8 cellular contexts compared by ENCODE assay signal in the genomic region with DNA sequence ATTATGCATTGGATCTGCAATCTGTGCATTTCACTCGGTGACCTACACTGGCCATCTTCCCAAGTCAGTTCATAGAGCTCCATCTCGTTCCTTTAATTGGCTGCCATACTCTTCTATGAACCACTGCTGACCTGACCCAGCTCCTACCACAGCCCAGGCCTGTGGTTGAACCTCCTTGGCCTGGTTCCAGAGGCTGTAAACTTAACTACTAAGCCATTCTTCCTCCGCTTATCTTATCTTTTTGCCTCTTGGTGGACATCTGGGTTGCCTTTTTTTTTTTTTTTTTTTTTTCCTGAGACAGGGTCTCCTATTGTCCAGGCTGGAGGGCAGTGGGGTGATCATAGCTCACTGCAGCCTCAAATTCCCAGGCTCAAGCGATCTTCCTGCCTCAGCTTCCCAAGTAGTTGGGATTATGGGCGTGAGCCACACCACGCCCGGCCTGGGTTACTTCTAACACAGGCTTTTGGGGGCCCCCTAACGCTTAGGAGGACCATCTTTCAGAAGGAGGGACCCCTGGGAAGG. TPM values are rescaled to one million over a fixed set of nuclear protein-coding genes. Genes with fewer than 3 reads are reported as not detected.
DNase-seq lines count a peak whose midpoint lies in the region; ATAC-seq and TF ChIP-seq lines count a peak whose summit lies in the region.

No MANE protein-coding gene starts in this region.

- H3K9ac ChIP-seq in H9 (ENCODE audit: extremely low read depth, insufficient read length, low read length), result no peak overlapping the region

- TF ChIP-seq EP300 in esophagus muscularis mucosa (IDR thresholded peaks at IDR 0.05), result no peak

- no CpG with 5 or more reads among the region's 8 CpGs for WGBS in H9 (ENCODE audit: extremely low coverage, insufficient read length, low lambda C conversion rate)
- 52% methylated on average over 8 of the region's 8 CpGs for WGBS in esophagus muscularis mucosa
- WGBS in prostate gland, result 51% methylated on average over 8 of the region's 8 CpGs

- intact Hi-C loops in esophagus muscularis mucosa (cut with DNase I) (loop anchor here (2.0 kb wide), 3 partner anchors 83 to 417 kb away; partner anchors contain the start of gene SYT17), prostate gland (cut with DNase I) (loop anchor here (2.0 to 10.0 kb wide), 4 partner anchors 49 to 417 kb away; partner anchors contain the start of gene SYT17)

- no peak overlapping the region for H4K8ac ChIP-seq in H9 (replicated peaks; ENCODE audit: insufficient read length, low read depth, low read length)

- no peaks in the 10 kb centered on the region for H3K23me2 ChIP-seq in H9 (ENCODE audit: insufficient read length, low read depth, low read length, poor library complexity, severe bottlenecking)

- no peak overlapping the region for H3K23ac ChIP-seq in H9 (ENCODE audit: insufficient read length, low read depth, low read length)

- H4K20me1 ChIP-seq in H9 (ENCODE audit: control insufficient read depth, insufficient read depth, insufficient read length), result no peaks in the 10 kb centered on the region

- peak overlapping the region; percentile 39 for H3K4me2 ChIP-seq in H9 (ENCODE audit: insufficient read depth, insufficient read length, low read length)

- no peak overlapping the region for H3K18ac ChIP-seq in H9 (ENCODE audit: insufficient read length, low read depth, low read length)

- H2BK5ac ChIP-seq in H9 (ENCODE audit: insufficient read length, low read length), result no peak overlapping the region

- H4K91ac ChIP-seq in H9 (ENCODE audit: insufficient read length, low read depth, low read length), result no peak overlapping the region

- H2AK5ac ChIP-seq in H9 (ENCODE audit: insufficient read length, low read length), result no peak overlapping the region

- H3K79me1 ChIP-seq in H9 (ENCODE audit: insufficient read depth, low read depth, low read length, poor library complexity, severe bottlenecking), result no peaks in the 10 kb centered on the region

- H3K36me3 Mint-ChIP-seq in H9 (ENCODE audit: insufficient read depth in 1 of 3, low read depth in 3 of 3), result peaks cover 13 to 15% (median 15%) of the 10 kb centered on the region in 3 experiments

- H4K5ac ChIP-seq in H9 (ENCODE audit: insufficient read length, low read depth, low read length), result no peak overlapping the region

- H3K36me3 ChIP-seq in esophagus muscularis mucosa (peaks cover 0 to 16% (median 15%) of the 10 kb centered on the region in 4 donors), prostate gland (no peaks in the 10 kb centered on the region)

- H3K27ac ChIP-seq in H9 (ENCODE audit: insufficient read length, low read depth, low read length), result no peak overlapping the region
- H3K27ac ChIP-seq in esophagus muscularis mucosa (replicated peaks in 1 of 4), result peak overlapping the region in 1 of 4 donors; percentile 64
- H3K27ac ChIP-seq in prostate gland, result peak overlapping the region; percentile 8 to 39

- no peak overlapping the region for H3T11ph ChIP-seq in H9 (ENCODE audit: low read length)

- H3K4me3 ChIP-seq in esophagus muscularis mucosa (peak overlapping the region; percentile 50 to 64 (median 54)), prostate gland (no peak overlapping the region)

- H2BK15ac ChIP-seq in H9 (ENCODE audit: low read depth, low read length), result no peak overlapping the region

- no peak overlapping the region for H3K14ac ChIP-seq in H9 (ENCODE audit: insufficient read depth, low read length)

- H2AFZ ChIP-seq in H9 (ENCODE audit: low read length), result no peak overlapping the region

- no peaks in the 10 kb centered on the region for H3K79me2 ChIP-seq in H9 (ENCODE audit: insufficient read depth, low read length)

- TF ChIP-seq POLR2A in esophagus muscularis mucosa (IDR thresholded peaks at IDR 0.05; ENCODE audit: low read depth) (no peak), prostate gland (IDR thresholded peaks at IDR 0.05) (no peak)

- no peak overlapping the region for H2BK12ac ChIP-seq in H9 (ENCODE audit: insufficient read length, low read depth, low read length)

- no peak overlapping the region for H2BK20ac ChIP-seq in H9 (ENCODE audit: low read depth, low read length, poor library complexity, severe bottlenecking)

- no peaks in the 10 kb centered on the region for H3K9me3 ChIP-seq in H9 (ENCODE audit: control insufficient read depth, low read depth, low read length)
- H3K9me3 ChIP-seq in esophagus muscularis mucosa, result no peaks in the 10 kb centered on the region
- H3K9me3 ChIP-seq in prostate gland, result no peaks in the 10 kb centered on the region

- no peak overlapping the region for H3K56ac ChIP-seq in H9 (ENCODE audit: insufficient read length, low read depth, low read length)

- no peak for DNase-seq in H9
- peak; percentile 29 for DNase-seq in NCI-H226
- no peak for DNase-seq in esophagus muscularis mucosa (ENCODE audit: extremely low spot score)
- no peak for DNase-seq in prostate gland (ENCODE audit: low spot score)
- no peak for DNase-seq in stimulated activated CD8-positive, alpha-beta memory T cell treated with anti-CD3 and anti-CD28 coated beads, Interleukin-4, amount 100 ng/mL, for 48 hours
- DNase-seq in NCI-H510A (lab: John Stamatoyannopoulos, UW), result no peak
- no peak for DNase-seq in NCI-H526 (lab: John Stamatoyannopoulos, UW)

- ATAC-seq in GM21576 (IDR thresholded peaks at IDR 0.05; ENCODE audit: unreplicated experiment), result no peak

- H3K27me3 Mint-ChIP-seq in H9 (ENCODE audit: low read depth), result peaks cover 24% of the 10 kb centered on the region

- H3K4me1 ChIP-seq in H9 (ENCODE audit: insufficient read depth, low read length) (no peaks in the 10 kb centered on the region), esophagus muscularis mucosa (peaks cover 8 to 26% (median 20%) of the 10 kb centered on the region in 4 donors), prostate gland (replicated peaks) (no peaks in the 10 kb centered on the region)

- H3K4ac ChIP-seq in H9 (ENCODE audit: low read depth, low read length), result no peak overlapping the region

- H3K27ac Mint-ChIP-seq in H9, result no peak overlapping the region

- peaks cover 7 to 8% of the 10 kb centered on the region in 2 experiments; a peak in 3 of 4 replicates for H3K4me1 Mint-ChIP-seq in H9

- TF ChIP-seq CTCF in H9 (conservative IDR thresholded peaks at IDR 0.05) (no peak), esophagus muscularis mucosa (IDR thresholded peaks at IDR 0.05) (no peak), prostate gland (IDR thresholded peaks at IDR 0.05) (no peak)

- no peak overlapping the region for H2BK120ac ChIP-seq in H9 (ENCODE audit: low read depth, low read length, poor library complexity, severe bottlenecking)

- peak overlapping the region in 1 of 2 experiments; percentile 67; a peak in 1 of 5 replicates for H3K4me3 Mint-ChIP-seq in H9

- H3K9me3 Mint-ChIP-seq in H9, result peaks cover 0 to 5% of the 10 kb centered on the region in 2 experiments; a peak in 1 of 5 replicates

- H3K27me3 ChIP-seq in H9 (ENCODE audit: insufficient read depth, low read length) (no peaks in the 10 kb centered on the region; the same call in 1 of the 2 replicates), esophagus muscularis mucosa (no peaks in the 10 kb centered on the region), prostate gland (replicated peaks; ENCODE audit: insufficient read depth) (no peaks in the 10 kb centered on the region)

RNA-seq across cellular contexts. Expression of gene COQ7, which starts 18.3 kb away (rescaled TPM):
- total RNA-seq in H9 (2021) (26.7 and 29.6 TPM in 2 replicates), esophagus muscularis mucosa (10 to 100 TPM; 19.1 to 31.2 (median 28.8) TPM), prostate gland (10 to 100 TPM; 31.1 to 32.4 TPM)

RNA-seq across cellular contexts. Expression of gene ITPRIPL2, which starts 28.0 kb away (rescaled TPM):
- total RNA-seq in H9 (2021) (8.8 and 9.1 TPM in 2 replicates), esophagus muscularis mucosa (100 to 1,000 TPM in 1 of 4 donors, 10 to 100 TPM in 3; 56.1 to 111 (median 83.2) TPM), prostate gland (10 to 100 TPM; 56.6 to 66.4 TPM)

Comparison
In these comparisons a context has a peak if more than half of its experiments do, and no peak if none do; other contexts are left out.
1. H3K4me3 ChIP-seq: peak in esophagus muscularis mucosa (4 of 4); none in prostate gland (0 of 2).